In the genomic region with DNA sequence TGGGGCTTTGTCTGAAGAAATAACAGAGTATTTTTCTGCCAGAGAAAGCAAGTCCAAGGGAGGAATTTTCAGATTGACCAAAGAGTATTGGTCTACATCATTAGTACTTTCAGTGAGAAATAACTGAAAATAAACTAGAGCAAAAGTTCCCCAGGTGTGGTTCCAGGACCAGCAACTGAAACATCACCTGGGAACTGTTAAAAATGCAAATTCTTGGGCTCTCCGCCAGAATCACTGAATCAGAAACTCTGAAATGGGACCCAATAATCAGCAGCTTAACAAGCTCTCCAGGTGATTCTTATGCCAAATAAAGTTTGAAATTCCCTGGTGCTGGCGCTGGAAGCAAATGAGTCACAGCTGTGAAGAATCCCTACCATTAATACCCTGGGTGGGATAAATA, we compare ENCODE assay signal across 19 cellular contexts. TPM values are rescaled to one million over a fixed set of nuclear protein-coding genes. Genes with fewer than 3 reads are reported as not detected.
DNase-seq lines count a peak whose midpoint lies in the region; ATAC-seq and TF ChIP-seq lines count a peak whose summit lies in the region.
"Had no signal": no experiment of that assay in that cellular context is flagged by ENCODE, and none has a peak within 500 bp of the region (broad histone marks: within the 10 kb centered on the region; RNA-seq: fewer than 3 reads in every experiment).

No MANE protein-coding gene starts in this region.

- intact Hi-C loops in MCF 10A (cut with micrococcal nuclease) = no loop called here
- intact Hi-C loops in breast epithelium (cut with DNase I; ENCODE audit: low total_unique reads) = no loop called here

- H3K9me3 Mint-ChIP-seq in MCF 10A (ENCODE audit: unreplicated experiment) = no peaks in the 10 kb centered on the region
- H3K9me3 Mint-ChIP-seq in activated CD8-positive, alpha-beta T cell treated with anti-CD3 and anti-CD28 coated beads, Interleukin-2, amount 10 ng/mL, durations not matched to agents 7 days and 5 days (ENCODE audit: insufficient read depth) = peaks cover 3% of the 10 kb centered on the region
- H3K9me3 Mint-ChIP-seq: activated naive CD4-positive, alpha-beta T cell treated with anti-CD3 and anti-CD28 coated beads for 36 hours had no signal

- H3K27me3 Mint-ChIP-seq in MCF 10A (ENCODE audit: insufficient read depth, unreplicated experiment) = no peaks in the 10 kb centered on the region
- no peaks in the 10 kb centered on the region for H3K27me3 Mint-ChIP-seq in activated CD8-positive, alpha-beta T cell treated with anti-CD3 and anti-CD28 coated beads, Interleukin-2, amount 10 ng/mL, durations not matched to agents 7 days and 5 days (ENCODE audit: low read depth)

- ATAC-seq in HG03095 (IDR thresholded peaks at IDR 0.05; ENCODE audit: unreplicated experiment) = peak; percentile 79
- ATAC-seq in activated CD8-positive, alpha-beta T cell treated with anti-CD3 and anti-CD28 coated beads, Interleukin-2, amount 10 ng/mL, durations not matched to agents 7 days and 5 days = no peak
- ATAC-seq: right lobe of liver, SK-N-SH treated with all-trans-retinoic acid at 6 μM for 48 hours had no signal

- TF ChIP-seq CTCF in MCF 10A (IDR thresholded peaks at IDR 0.05; ENCODE audit: unreplicated experiment) = no peak
- TF ChIP-seq CTCF in breast epithelium (IDR thresholded peaks at IDR 0.05) = no peak

- H3K36me3 ChIP-seq in breast epithelium (no peaks in the 10 kb centered on the region), thymus (ENCODE audit: control insufficient read depth, insufficient read depth) (no peaks in the 10 kb centered on the region)
- H3K36me3 ChIP-seq: HAP-1, right lobe of liver, transverse colon had no signal

- POLR2A ChIA-PET in MCF 10A (lab: Yijun Ruan, JAX) = no interaction called here
- POLR2A ChIA-PET in activated CD8-positive, alpha-beta T cell treated with anti-CD3 and anti-CD28 coated beads, Interleukin-2, amount 10 ng/mL, durations not matched to agents 7 days and 5 days (lab: Charles Lee) = interaction anchor here (0.8 to 5.1 kb wide), 17 partner anchors 56 to 908 kb away, joined by 3 to 91 read pairs (median 4); partner anchors contain the start of genes CD69, CLEC2B and MAGOHB

- peaks cover 9% of the 10 kb centered on the region for H3K4me1 Mint-ChIP-seq in MCF 10A (ENCODE audit: insufficient read depth, unreplicated experiment)
- peaks cover 60% of the 10 kb centered on the region for H3K4me1 Mint-ChIP-seq in activated CD8-positive, alpha-beta T cell treated with anti-CD3 and anti-CD28 coated beads, Interleukin-2, amount 10 ng/mL, durations not matched to agents 7 days and 5 days (ENCODE audit: low read depth)

- CTCF ChIA-PET in MCF 10A (lab: Yijun Ruan, JAX) = interaction anchor here (0.6 to 3.0 kb wide), 4 partner anchors 13 to 322 kb away, joined by 3 to 19 read pairs (median 10); no protein-coding TSS in a partner anchor
- CTCF ChIA-PET in activated CD8-positive, alpha-beta T cell treated with anti-CD3 and anti-CD28 coated beads, Interleukin-2, amount 10 ng/mL, durations not matched to agents 7 days and 5 days (lab: Charles Lee) = interaction anchor here (0.9 to 2.8 kb wide), 5 partner anchors 58 to 799 kb away, joined by 3 to 9 read pairs (median 3); no protein-coding TSS in a partner anchor

- H3K27ac ChIP-seq in breast epithelium (no peak overlapping the region), thymus (ENCODE audit: low read depth) (peak overlapping the region; percentile 15)
- H3K27ac ChIP-seq: HL-60, right lobe of liver, transverse colon had no signal

- no peak for TF ChIP-seq POLR2A in breast epithelium (IDR thresholded peaks at IDR 0.05)

- WGBS in thymus = 88% methylated on average over 2 of the region's 2 CpGs

- H3K27me3 ChIP-seq in breast epithelium (no peaks in the 10 kb centered on the region), thymus (ENCODE audit: control insufficient read depth, insufficient read depth) (no peaks in the 10 kb centered on the region)
- H3K27me3 ChIP-seq: right lobe of liver, transverse colon had no signal

- no peaks in the 10 kb centered on the region for H3K4me1 ChIP-seq in breast epithelium
- peaks cover 29% of the 10 kb centered on the region for H3K4me1 ChIP-seq in thymus (ENCODE audit: control insufficient read depth, insufficient read depth, low read length)
- H3K4me1 ChIP-seq: HAP-1, right lobe of liver, transverse colon had no signal

- BruUV-seq in MCF 10A (replicated peaks; lab: Mats Ljungman, UMichigan) = no TSS peak

- H3K4me3 ChIP-seq in breast epithelium (no peak overlapping the region), thymus (ENCODE audit: low read length) (no peak overlapping the region)
- H3K4me3 ChIP-seq: HAP-1, right lobe of liver, transverse colon had no signal

- H3K27ac Mint-ChIP-seq in MCF 10A (ENCODE audit: low read depth, unreplicated experiment) = no peak overlapping the region
- H3K27ac Mint-ChIP-seq in activated CD8-positive, alpha-beta T cell treated with anti-CD3 and anti-CD28 coated beads, Interleukin-2, amount 10 ng/mL, durations not matched to agents 7 days and 5 days = peak overlapping the region; percentile 91
- H3K27ac Mint-ChIP-seq: activated naive CD4-positive, alpha-beta T cell treated with anti-CD3 and anti-CD28 coated beads for 36 hours had no signal

- DNase-seq in MCF 10A (ENCODE audit: unreplicated experiment) = peak; percentile 57
- no peak for DNase-seq in breast epithelium (ENCODE audit: low spot score in 2 of 2)
- DNase-seq in activated CD8-positive, alpha-beta T cell treated with anti-CD3 and anti-CD28 coated beads, Interleukin-2, amount 10 ng/mL, durations not matched to agents 7 days and 5 days = no peak
- DNase-seq in superior temporal gyrus (ENCODE audit: extremely low spot score) = no peak
- DNase-seq in effector CD4-positive, alpha-beta T cell = no peak
- no peak for DNase-seq in AG08395 (ENCODE audit: low spot score)
- DNase-seq: activated CD4-positive, alpha-beta T cell treated with anti-CD3 and anti-CD28 coated beads for 48 hours; activated naive CD4-positive, alpha-beta T cell treated with anti-CD3 and anti-CD28 coated beads for 36 hours; DND-41; islet precursor cell; NCI-H1092; NCI-H69; right lobe of liver; transverse colon had no signal

- no peaks in the 10 kb centered on the region for H3K36me3 Mint-ChIP-seq in MCF 10A (ENCODE audit: insufficient read depth, unreplicated experiment)
- H3K36me3 Mint-ChIP-seq in activated CD8-positive, alpha-beta T cell treated with anti-CD3 and anti-CD28 coated beads, Interleukin-2, amount 10 ng/mL, durations not matched to agents 7 days and 5 days (ENCODE audit: low read depth) = peaks cover 75% of the 10 kb centered on the region

- no peak overlapping the region for H3K4me3 Mint-ChIP-seq in MCF 10A (ENCODE audit: unreplicated experiment)
- peak overlapping the region; percentile 82 for H3K4me3 Mint-ChIP-seq in activated CD8-positive, alpha-beta T cell treated with anti-CD3 and anti-CD28 coated beads, Interleukin-2, amount 10 ng/mL, durations not matched to agents 7 days and 5 days
- H3K4me3 Mint-ChIP-seq: activated naive CD4-positive, alpha-beta T cell treated with anti-CD3 and anti-CD28 coated beads for 36 hours had no signal

- H3K9me3 ChIP-seq in breast epithelium = no peaks in the 10 kb centered on the region
- no peaks in the 10 kb centered on the region for H3K9me3 ChIP-seq in thymus (ENCODE audit: control insufficient read depth)
- H3K9me3 ChIP-seq: HAP-1, right lobe of liver, transverse colon had no signal

RNA-seq across cellular contexts. Expression of gene EIF2S3B, which starts 52.1 kb away (rescaled TPM):
- total RNA-seq in MCF 10A (2022) (7.9 and 9.3 TPM in 2 replicates), breast epithelium (under 1 TPM in 2 of 3 donors, not detected in 1; 0.33 to 0.48 TPM)
- total RNA-seq in activated CD8-positive, alpha-beta T cell treated with anti-CD3 and anti-CD28 coated beads, Interleukin-2, amount 10 ng/mL, durations not matched to agents 7 days and 5 days = 1 to 10 TPM; 1.8 to 2.3 TPM
- polyA plus RNA-seq in thymus = 0.27 TPM

RNA-seq across cellular contexts. Expression of gene MAGOHB, which starts 55.6 kb away (rescaled TPM):
- total RNA-seq in MCF 10A (2022) (36.8 and 44.5 TPM in 2 replicates), breast epithelium (10 to 100 TPM; 10.9 to 34.1 (median 17.4) TPM)
- 10 to 100 TPM; 73.9 to 76.9 TPM for total RNA-seq in activated CD8-positive, alpha-beta T cell treated with anti-CD3 and anti-CD28 coated beads, Interleukin-2, amount 10 ng/mL, durations not matched to agents 7 days and 5 days
- 38.4 TPM for polyA plus RNA-seq in thymus
